ENCODE assay signal across 1 cellular context in genomic region chr16:67268136-67268579, GRCh38.
TF ChIP-seq lines count a peak whose summit lies in the region.

No MANE protein-coding gene starts in this region.

TF ChIP-seq in K562, 482 proteins besides CTCF, POLR2A, EP300 and RAD21 (continued from another document and continues in another):
- TF ChIP-seq PHF8 (IDR thresholded peaks at IDR 0.05; ENCODE audit: borderline replicate concordance, low read length), result no peak
- no peak for TF ChIP-seq MTF1 (CRISPR knock-in tag; IDR thresholded peaks at IDR 0.05; ENCODE audit: borderline replicate concordance)
- TF ChIP-seq RBM25 (IDR thresholded peaks at IDR 0.05; ENCODE audit: low read depth, low read length, severe bottlenecking), result no peak
- TF ChIP-seq SMARCA4 (IDR thresholded peaks at IDR 0.05), result peak; percentile 99
- no peak; the same call in 1 of the 2 replicates for TF ChIP-seq ZNF407 (IDR thresholded peaks at IDR 0.05; ENCODE audit: low read depth)
- no peak for TF ChIP-seq TBP (optimal IDR thresholded peaks at IDR 0.05; ENCODE audit: low read depth, low read length)
- no peak for TF ChIP-seq ZNF445 (CRISPR knock-in tag; IDR thresholded peaks at IDR 0.05; ENCODE audit: low read depth)
- no peak for TF ChIP-seq RFX5 (IDR thresholded peaks at IDR 0.05; ENCODE audit: low read depth, low read length)
- TF ChIP-seq MIER1 (IDR thresholded peaks at IDR 0.05; ENCODE audit: low read depth), result peak; percentile 63
- TF ChIP-seq SMAD3 (CRISPR knock-in tag; conservative IDR thresholded peaks at IDR 0.05), result no peak
- no peak for TF ChIP-seq DDX20 (tag; IDR thresholded peaks at IDR 0.05; ENCODE audit: low read depth)
- no peak for TF ChIP-seq PBX2 (CRISPR knock-in tag; IDR thresholded peaks at IDR 0.05; ENCODE audit: low read depth)
- TF ChIP-seq PBX2 (tag; conservative IDR thresholded peaks at IDR 0.05; ENCODE audit: low read depth), result peak; percentile 81
- TF ChIP-seq PTRF (tag; IDR thresholded peaks at IDR 0.05), result no peak
- no peak for TF ChIP-seq HOXB6 (CRISPR knock-in tag; IDR thresholded peaks at IDR 0.05; ENCODE audit: borderline replicate concordance)
- TF ChIP-seq MCM5 (IDR thresholded peaks at IDR 0.05; ENCODE audit: low read depth), result no peak
- TF ChIP-seq ZC3H8 (IDR thresholded peaks at IDR 0.05), result no peak
- TF ChIP-seq CSDE1 (IDR thresholded peaks at IDR 0.05), result no peak
- TF ChIP-seq TSC22D4 (tag; IDR thresholded peaks at IDR 0.05), result no peak
- no peak for TF ChIP-seq ZBTB12 (CRISPR knock-in tag; IDR thresholded peaks at IDR 0.05)
- peak; percentile 8; the same call in 1 of the 2 replicates for TF ChIP-seq CREB1 (IDR thresholded peaks at IDR 0.05)
- TF ChIP-seq CREB1 (CRISPR knock-in tag; IDR thresholded peaks at IDR 0.05), result no peak
- peak; percentile 57 for TF ChIP-seq FOS (IDR thresholded peaks at IDR 0.05; ENCODE audit: extremely low read depth, insufficient read length)
- peak; percentile 73; the same call in 1 of the 2 replicates for TF ChIP-seq SMARCA5 (IDR thresholded peaks at IDR 0.05)
- no peak for TF ChIP-seq RBM15 (IDR thresholded peaks at IDR 0.05; ENCODE audit: insufficient read depth, low read length)
- no peak for TF ChIP-seq MAFF (IDR thresholded peaks at IDR 0.05; ENCODE audit: low read length)
- TF ChIP-seq MCM3 (IDR thresholded peaks at IDR 0.05), result no peak
- no peak for TF ChIP-seq ZNF583 (CRISPR knock-in tag; IDR thresholded peaks at IDR 0.05)
- no peak for TF ChIP-seq BRF1 (IDR thresholded peaks at IDR 0.05; ENCODE audit: borderline replicate concordance, extremely low read depth, insufficient read length)
- no peak for TF ChIP-seq MCM2 (IDR thresholded peaks at IDR 0.05; ENCODE audit: low read depth)
- peak; percentile 94 for TF ChIP-seq EHMT2 (IDR thresholded peaks at IDR 0.05)
- TF ChIP-seq E2F4 (CRISPR knock-in tag; IDR thresholded peaks at IDR 0.05; ENCODE audit: low read depth), result no peak
- TF ChIP-seq SRSF3 (IDR thresholded peaks at IDR 0.05; ENCODE audit: insufficient read depth, low read length), result no peak
- TF ChIP-seq ARHGAP35 (IDR thresholded peaks at IDR 0.05; ENCODE audit: partially characterized antibody), result no peak
- peak; percentile 63; the same call in 1 of the 2 replicates for TF ChIP-seq BCOR (IDR thresholded peaks at IDR 0.05)
- 0 out of 2 replicates have a peak, but pooled peaks have one; percentile 35 for TF ChIP-seq ZNF589 (CRISPR knock-in tag; IDR thresholded peaks at IDR 0.05; ENCODE audit: low read depth)
- TF ChIP-seq GABPB2 (CRISPR knock-in tag; conservative IDR thresholded peaks at IDR 0.05), result no peak
- TF ChIP-seq NR0B1 (IDR thresholded peaks at IDR 0.05; ENCODE audit: partially characterized antibody), result no peak
- no peak for TF ChIP-seq ZNF551 (CRISPR knock-in tag; IDR thresholded peaks at IDR 0.05)
- TF ChIP-seq IRF2 (CRISPR knock-in tag; IDR thresholded peaks at IDR 0.05), result no peak
- TF ChIP-seq NRF1 (conservative IDR thresholded peaks at IDR 0.05 in 1 of 2, IDR thresholded peaks at IDR 0.05 in 1 of 2), result peak; percentile 43 to 62
- no peak for TF ChIP-seq ZFP30 (CRISPR knock-in tag; IDR thresholded peaks at IDR 0.05; ENCODE audit: borderline replicate concordance)
- TF ChIP-seq ZEB2 (IDR thresholded peaks at IDR 0.05), result peak; percentile 74
- no peak for TF ChIP-seq POLR3A (IDR thresholded peaks at IDR 0.05; ENCODE audit: borderline replicate concordance, extremely low read depth, insufficient read depth, insufficient read length)
- peak; percentile 31; the same call in 1 of the 2 replicates for TF ChIP-seq NKRF (IDR thresholded peaks at IDR 0.05; ENCODE audit: borderline replicate concordance)
- TF ChIP-seq ZC3H11A (IDR thresholded peaks at IDR 0.05; ENCODE audit: low read depth, low read length), result no peak
- peak; percentile 65 for TF ChIP-seq FOXM1 (IDR thresholded peaks at IDR 0.05; ENCODE audit: low read depth)
- no peak for TF ChIP-seq FOXM1 (CRISPR knock-in tag; IDR thresholded peaks at IDR 0.05; ENCODE audit: low read depth)
- TF ChIP-seq E2F5 (CRISPR knock-in tag; IDR thresholded peaks at IDR 0.05), result no peak
- TF ChIP-seq OTX1 (CRISPR knock-in tag; IDR thresholded peaks at IDR 0.05), result no peak
- TF ChIP-seq CHD2 (IDR thresholded peaks at IDR 0.05; ENCODE audit: low read depth, low read length), result no peak
